Comparison of ENCODE assay signal across 1 cellular context in the genomic region with DNA sequence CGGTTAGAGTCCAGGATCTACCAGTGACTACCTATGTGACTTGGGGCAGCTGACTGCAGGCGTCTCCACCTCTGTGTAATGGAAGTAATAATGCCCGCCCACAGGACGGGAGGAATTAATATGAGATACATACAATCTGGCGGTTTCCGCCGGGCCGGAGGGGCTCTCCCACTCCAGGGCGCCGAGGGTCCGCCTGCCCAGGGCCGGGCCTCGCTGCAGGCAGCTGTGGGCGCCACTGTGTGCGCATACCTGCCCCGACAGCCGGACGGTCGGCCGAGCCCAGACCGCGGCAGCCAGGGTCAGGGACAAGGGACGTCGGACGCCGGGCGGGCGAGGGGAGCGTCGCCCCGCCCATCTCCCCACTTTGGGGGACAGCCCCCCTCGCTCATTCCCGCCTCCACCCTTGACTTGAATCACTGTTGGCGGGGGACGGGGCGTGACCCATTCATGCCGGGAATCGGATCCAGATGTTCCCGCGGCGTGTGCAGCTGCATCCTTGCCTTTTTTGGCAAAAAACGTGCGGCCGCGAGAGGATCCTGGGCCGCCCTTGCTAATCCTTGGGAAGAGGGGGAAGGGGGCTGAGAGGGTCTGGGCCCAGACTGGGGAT.
TF ChIP-seq lines count a peak whose summit lies in the region.

No MANE protein-coding gene starts in this region.

TF ChIP-seq in WTC11, 78 proteins besides CTCF, POLR2A, EP300 and RAD21 (continued from another document and continues in another):
- TF ChIP-seq, protein P1, sequence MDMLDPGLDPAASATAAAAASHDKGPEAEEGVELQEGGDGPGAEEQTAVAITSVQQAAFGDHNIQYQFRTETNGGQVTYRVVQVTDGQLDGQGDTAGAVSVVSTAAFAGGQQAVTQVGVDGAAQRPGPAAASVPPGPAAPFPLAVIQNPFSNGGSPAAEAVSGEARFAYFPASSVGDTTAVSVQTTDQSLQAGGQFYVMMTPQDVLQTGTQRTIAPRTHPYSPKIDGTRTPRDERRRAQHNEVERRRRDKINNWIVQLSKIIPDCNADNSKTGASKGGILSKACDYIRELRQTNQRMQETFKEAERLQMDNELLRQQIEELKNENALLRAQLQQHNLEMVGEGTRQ (CRISPR knock-in tag; IDR thresholded peaks at IDR 0.05), result no peak
- TF ChIP-seq JAZF1 (CRISPR knock-in tag; IDR thresholded peaks at IDR 0.05), result no peak
- no peak for TF ChIP-seq ZNF263 (CRISPR knock-in tag; IDR thresholded peaks at IDR 0.05; ENCODE audit: low read depth)
- TF ChIP-seq MYBL2 (CRISPR knock-in tag; IDR thresholded peaks at IDR 0.05), result peak; percentile 55
- no peak for TF ChIP-seq JUN (CRISPR knock-in tag; IDR thresholded peaks at IDR 0.05)
- no peak for TF ChIP-seq ZBTB21 (CRISPR knock-in tag; IDR thresholded peaks at IDR 0.05; ENCODE audit: borderline replicate concordance)
- TF ChIP-seq RELA (CRISPR knock-in tag; IDR thresholded peaks at IDR 0.05; ENCODE audit: borderline replicate concordance), result no peak
- no peak for TF ChIP-seq ZNF121 (CRISPR knock-in tag; IDR thresholded peaks at IDR 0.05)
- TF ChIP-seq GTF2I (CRISPR knock-in tag; conservative IDR thresholded peaks at IDR 0.05), result no peak
- TF ChIP-seq KAT7 (CRISPR knock-in tag; IDR thresholded peaks at IDR 0.05; ENCODE audit: borderline replicate concordance), result 0 out of 2 replicates have a peak, but pooled peaks have one; percentile 34
- peak; percentile 64 for TF ChIP-seq FOXP4 (CRISPR knock-in tag; IDR thresholded peaks at IDR 0.05)
- peak; percentile 78 for TF ChIP-seq TEAD1 (CRISPR knock-in tag; IDR thresholded peaks at IDR 0.05)
- no peak for TF ChIP-seq ELF4 (CRISPR knock-in tag; IDR thresholded peaks at IDR 0.05; ENCODE audit: low read depth)
- TF ChIP-seq NFYB (CRISPR knock-in tag; conservative IDR thresholded peaks at IDR 0.05; ENCODE audit: low read depth), result no peak
- TF ChIP-seq ARID4B (CRISPR knock-in tag; IDR thresholded peaks at IDR 0.05; ENCODE audit: borderline replicate concordance), result 0 out of 2 replicates have a peak, but pooled peaks have one; percentile 20
- TF ChIP-seq OVOL2 (CRISPR knock-in tag; IDR thresholded peaks at IDR 0.05; ENCODE audit: borderline replicate concordance), result no peak
- TF ChIP-seq MAX (CRISPR knock-in tag; IDR thresholded peaks at IDR 0.05), result peak; percentile 78
- TF ChIP-seq CREM (CRISPR knock-in tag; IDR thresholded peaks at IDR 0.05), result peak; percentile 48; the same call in 1 of the 2 replicates
- peak; percentile 95 for TF ChIP-seq E2F5 (CRISPR knock-in tag; IDR thresholded peaks at IDR 0.05)
- TF ChIP-seq ETV6 (CRISPR knock-in tag; IDR thresholded peaks at IDR 0.05), result peak; percentile 93
- no peak for TF ChIP-seq NR2C2 (CRISPR knock-in tag; IDR thresholded peaks at IDR 0.05)
- TF ChIP-seq, protein P2, sequence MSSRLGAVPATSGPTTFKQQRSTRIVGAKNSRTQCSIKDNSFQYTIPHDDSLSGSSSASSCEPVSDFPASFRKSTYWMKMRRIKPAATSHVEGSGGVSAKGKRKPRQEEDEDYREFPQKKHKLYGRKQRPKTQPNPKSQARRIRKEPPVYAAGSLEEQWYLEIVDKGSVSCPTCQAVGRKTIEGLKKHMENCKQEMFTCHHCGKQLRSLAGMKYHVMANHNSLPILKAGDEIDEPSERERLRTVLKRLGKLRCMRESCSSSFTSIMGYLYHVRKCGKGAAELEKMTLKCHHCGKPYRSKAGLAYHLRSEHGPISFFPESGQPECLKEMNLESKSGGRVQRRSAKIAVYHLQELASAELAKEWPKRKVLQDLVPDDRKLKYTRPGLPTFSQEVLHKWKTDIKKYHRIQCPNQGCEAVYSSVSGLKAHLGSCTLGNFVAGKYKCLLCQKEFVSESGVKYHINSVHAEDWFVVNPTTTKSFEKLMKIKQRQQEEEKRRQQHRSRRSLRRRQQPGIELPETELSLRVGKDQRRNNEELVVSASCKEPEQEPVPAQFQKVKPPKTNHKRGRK (CRISPR knock-in tag; IDR thresholded peaks at IDR 0.05; ENCODE audit: borderline replicate concordance), result no peak
- TF ChIP-seq NFATC4 (CRISPR knock-in tag; IDR thresholded peaks at IDR 0.05), result 0 out of 2 replicates have a peak, but pooled peaks have one; percentile 50
- TF ChIP-seq FOXP1 (CRISPR knock-in tag; IDR thresholded peaks at IDR 0.05; ENCODE audit: borderline replicate concordance), result peak; percentile 78; the same call in 1 of the 2 replicates
- TF ChIP-seq ZNF671 (CRISPR knock-in tag; IDR thresholded peaks at IDR 0.05), result no peak
- TF ChIP-seq, protein P3, sequence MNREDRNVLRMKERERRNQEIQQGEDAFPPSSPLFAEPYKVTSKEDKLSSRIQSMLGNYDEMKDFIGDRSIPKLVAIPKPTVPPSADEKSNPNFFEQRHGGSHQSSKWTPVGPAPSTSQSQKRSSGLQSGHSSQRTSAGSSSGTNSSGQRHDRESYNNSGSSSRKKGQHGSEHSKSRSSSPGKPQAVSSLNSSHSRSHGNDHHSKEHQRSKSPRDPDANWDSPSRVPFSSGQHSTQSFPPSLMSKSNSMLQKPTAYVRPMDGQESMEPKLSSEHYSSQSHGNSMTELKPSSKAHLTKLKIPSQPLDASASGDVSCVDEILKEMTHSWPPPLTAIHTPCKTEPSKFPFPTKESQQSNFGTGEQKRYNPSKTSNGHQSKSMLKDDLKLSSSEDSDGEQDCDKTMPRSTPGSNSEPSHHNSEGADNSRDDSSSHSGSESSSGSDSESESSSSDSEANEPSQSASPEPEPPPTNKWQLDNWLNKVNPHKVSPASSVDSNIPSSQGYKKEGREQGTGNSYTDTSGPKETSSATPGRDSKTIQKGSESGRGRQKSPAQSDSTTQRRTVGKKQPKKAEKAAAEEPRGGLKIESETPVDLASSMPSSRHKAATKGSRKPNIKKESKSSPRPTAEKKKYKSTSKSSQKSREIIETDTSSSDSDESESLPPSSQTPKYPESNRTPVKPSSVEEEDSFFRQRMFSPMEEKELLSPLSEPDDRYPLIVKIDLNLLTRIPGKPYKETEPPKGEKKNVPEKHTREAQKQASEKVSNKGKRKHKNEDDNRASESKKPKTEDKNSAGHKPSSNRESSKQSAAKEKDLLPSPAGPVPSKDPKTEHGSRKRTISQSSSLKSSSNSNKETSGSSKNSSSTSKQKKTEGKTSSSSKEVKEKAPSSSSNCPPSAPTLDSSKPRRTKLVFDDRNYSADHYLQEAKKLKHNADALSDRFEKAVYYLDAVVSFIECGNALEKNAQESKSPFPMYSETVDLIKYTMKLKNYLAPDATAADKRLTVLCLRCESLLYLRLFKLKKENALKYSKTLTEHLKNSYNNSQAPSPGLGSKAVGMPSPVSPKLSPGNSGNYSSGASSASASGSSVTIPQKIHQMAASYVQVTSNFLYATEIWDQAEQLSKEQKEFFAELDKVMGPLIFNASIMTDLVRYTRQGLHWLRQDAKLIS (CRISPR knock-in tag; IDR thresholded peaks at IDR 0.05; ENCODE audit: borderline replicate concordance), result no peak
- no peak for TF ChIP-seq E2F4 (CRISPR knock-in tag; IDR thresholded peaks at IDR 0.05; ENCODE audit: borderline replicate concordance, low read depth)
- no peak for TF ChIP-seq ZNF232 (CRISPR knock-in tag; IDR thresholded peaks at IDR 0.05)
- TF ChIP-seq, protein P4, sequence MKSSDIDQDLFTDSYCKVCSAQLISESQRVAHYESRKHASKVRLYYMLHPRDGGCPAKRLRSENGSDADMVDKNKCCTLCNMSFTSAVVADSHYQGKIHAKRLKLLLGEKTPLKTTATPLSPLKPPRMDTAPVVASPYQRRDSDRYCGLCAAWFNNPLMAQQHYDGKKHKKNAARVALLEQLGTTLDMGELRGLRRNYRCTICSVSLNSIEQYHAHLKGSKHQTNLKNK (CRISPR knock-in tag; IDR thresholded peaks at IDR 0.05), result no peak
- TF ChIP-seq ZNF423 (CRISPR knock-in tag; IDR thresholded peaks at IDR 0.05), result peak; percentile 33; the same call in 1 of the 2 replicates
- TF ChIP-seq GRHL2 (CRISPR knock-in tag; IDR thresholded peaks at IDR 0.05; ENCODE audit: insufficient replicate concordance, severe bottlenecking), result no peak
- TF ChIP-seq CDX4 (CRISPR knock-in tag; IDR thresholded peaks at IDR 0.05; ENCODE audit: borderline replicate concordance), result no peak
- TF ChIP-seq ZNF396 (CRISPR knock-in tag; IDR thresholded peaks at IDR 0.05; ENCODE audit: borderline replicate concordance), result no peak
- TF ChIP-seq, protein P5, sequence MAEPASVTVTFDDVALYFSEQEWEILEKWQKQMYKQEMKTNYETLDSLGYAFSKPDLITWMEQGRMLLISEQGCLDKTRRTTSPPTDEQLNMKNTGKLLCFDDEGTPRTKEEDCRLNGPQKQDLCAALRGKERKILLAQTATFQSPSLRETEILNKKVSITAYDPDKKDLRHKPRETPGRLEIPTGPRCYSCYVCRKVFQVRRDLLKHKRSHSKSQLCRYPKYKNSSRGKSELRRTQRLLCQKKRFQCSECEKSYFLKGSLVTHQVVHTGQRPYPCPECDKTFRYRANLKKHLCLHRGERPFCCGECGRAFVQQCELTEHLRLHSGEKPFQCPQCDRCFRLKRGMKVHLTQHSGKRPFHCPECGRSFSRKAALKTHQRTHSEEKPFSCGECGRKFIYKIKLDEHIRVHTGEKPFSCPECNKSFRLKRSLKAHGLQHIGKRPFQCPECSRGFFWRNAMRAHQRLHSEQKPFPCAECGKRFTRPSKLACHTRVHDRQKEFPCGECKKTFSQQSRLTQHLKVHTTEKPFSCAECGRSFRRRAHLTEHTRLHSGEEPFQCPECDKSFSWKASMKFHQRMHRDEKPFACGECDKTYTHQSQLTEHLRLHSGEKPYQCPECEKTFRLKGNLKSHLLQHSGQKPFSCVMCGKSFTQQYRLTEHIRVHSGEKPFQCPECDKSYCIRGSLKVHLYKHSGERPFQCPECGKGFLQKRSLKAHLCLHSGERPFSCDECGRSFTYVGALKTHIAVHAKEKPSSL (CRISPR knock-in tag; conservative IDR thresholded peaks at IDR 0.05), result no peak
- TF ChIP-seq CREB1 (CRISPR knock-in tag; IDR thresholded peaks at IDR 0.05), result no peak; the same call in 1 of the 2 replicates
